21 cellular contexts compared by ENCODE assay signal in genomic region chr15:63538876-63539275, GRCh38. TPM values are rescaled to one million over a fixed set of nuclear protein-coding genes. Genes with fewer than 3 reads are reported as not detected.
A peak's percentile ranks its signal among the peaks of the same experiment; 100 is the strongest.
DNase-seq lines count a peak whose midpoint lies in the region; ATAC-seq and TF ChIP-seq lines count a peak whose summit lies in the region.
"Had no signal": no experiment of that assay in that cellular context is flagged by ENCODE, and none has a peak within 500 bp of the region (broad histone marks: within the 10 kb centered on the region; RNA-seq: fewer than 3 reads in every experiment).

No MANE protein-coding gene starts in this region.

- no peak overlapping the region for H3K9ac ChIP-seq in endodermal cell (ENCODE audit: extremely low read depth, low read length, poor library complexity, severe bottlenecking)

- H3K27ac ChIP-seq in endodermal cell (ENCODE audit: low read depth, low read length) = no peak overlapping the region
- no peak overlapping the region for H3K27ac ChIP-seq in right lobe of liver
- peak overlapping the region; percentile 36 to 64 (median 62) for H3K27ac ChIP-seq in transverse colon
- H3K27ac ChIP-seq in esophagus muscularis mucosa (replicated peaks in 1 of 4) = no peak overlapping the region

- H3K36me3 ChIP-seq in endodermal cell (ENCODE audit: control insufficient read depth, insufficient read depth, low read length) (peaks cover 35% of the 10 kb centered on the region), right lobe of liver (no peaks in the 10 kb centered on the region), transverse colon (peaks cover 0 to 9% (median 0%) of the 10 kb centered on the region in 4 donors), esophagus muscularis mucosa (peaks cover 0 to 26% (median 6%) of the 10 kb centered on the region in 4 donors)

- H3K27me3 ChIP-seq in endodermal cell (ENCODE audit: control insufficient read depth, insufficient read depth, low read length, poor library complexity, severe bottlenecking) = no peaks in the 10 kb centered on the region
- no peaks in the 10 kb centered on the region for H3K27me3 ChIP-seq in right lobe of liver
- H3K27me3 ChIP-seq in transverse colon = no peaks in the 10 kb centered on the region
- H3K27me3 ChIP-seq in esophagus muscularis mucosa = no peaks in the 10 kb centered on the region
- H3K27me3 ChIP-seq: BE2C had no signal

- peaks cover 9% of the 10 kb centered on the region for H3K4me1 ChIP-seq in endodermal cell (ENCODE audit: control insufficient read depth, insufficient read depth, low read length)
- H3K4me1 ChIP-seq in right lobe of liver = peaks cover 0 to 16% (median 4%) of the 10 kb centered on the region in 4 donors
- H3K4me1 ChIP-seq in transverse colon = peaks cover 5 to 83% (median 34%) of the 10 kb centered on the region in 4 donors
- H3K4me1 ChIP-seq in esophagus muscularis mucosa = peaks cover 4 to 26% (median 15%) of the 10 kb centered on the region in 4 donors

- H3K4me3 ChIP-seq in endodermal cell (ENCODE audit: low read length) (no peak overlapping the region), right lobe of liver (no peak overlapping the region), transverse colon (peak overlapping the region in 1 of 4 donors; percentile 3), esophagus muscularis mucosa (no peak overlapping the region)

- no peak for DNase-seq in activated T-cell treated with anti-CD3 and anti-CD28 coated beads, Interleukin-2, amount 50 U/mL, for 24 hours
- no peak for DNase-seq in activated T-cell treated with anti-CD3 and anti-CD28 coated beads, Interleukin-2, amount 50 U/mL, for 72 hours
- DNase-seq in endodermal cell (no peak), right lobe of liver (no peak), transverse colon (no peak), NCI-H2081 (lab: John Stamatoyannopoulos, UW) (no peak), kidney tubule cell (ENCODE audit: low spot score) (no peak), esophagus muscularis mucosa (ENCODE audit: extremely low spot score) (no peak)
- DNase-seq: 8988T; CD4-positive, CD25-positive, alpha-beta regulatory T cell; DMS153; GDM1; NCI-H1417 treated with DMSO at 0.1 percent for 48 hours; NCI-H187 treated with DMSO at 0.1 percent for 48 hours; NCI-H226; NCI-H524; SHP77 treated with DMSO at 0.1 percent for 48 hours had no signal

- TF ChIP-seq POLR2A in right lobe of liver (IDR thresholded peaks at IDR 0.05) = no peak
- TF ChIP-seq POLR2A in transverse colon (IDR thresholded peaks at IDR 0.05) = no peak
- TF ChIP-seq POLR2A in esophagus muscularis mucosa (IDR thresholded peaks at IDR 0.05; ENCODE audit: low read depth) = no peak

- 90% methylated on average over 2 of the region's 3 CpGs; no CpG with 5 or more reads in 1 of the 2 experiments for WGBS in endodermal cell (ENCODE audit: insufficient coverage in 1 of 2, insufficient read length in 1 of 2), 2 experiments
- 32% methylated on average over 3 of the region's 3 CpGs for WGBS in right lobe of liver (ENCODE audit: insufficient coverage, low coverage, low lambda C conversion rate, missing lambda C conversion rate)
- WGBS in transverse colon (ENCODE audit: low coverage in 1 of 2), 2 donors = 60 to 63% methylated on average over 3 of the region's 3 CpGs
- WGBS in esophagus muscularis mucosa = 95% methylated on average over 3 of the region's 3 CpGs

- intact Hi-C loops in right lobe of liver (cut with DNase I) = no loop called here
- intact Hi-C loops in transverse colon (cut with DNase I; ENCODE audit: low total_unique reads) = no loop called here
- intact Hi-C loops in esophagus muscularis mucosa (cut with DNase I) = no loop called here

- peak overlapping the region; percentile 26 for H3K27ac Mint-ChIP-seq in activated T-cell treated with anti-CD3 and anti-CD28 coated beads, Interleukin-2, amount 50 U/mL, for 24 hours
- no peak overlapping the region for H3K27ac Mint-ChIP-seq in activated T-cell treated with anti-CD3 and anti-CD28 coated beads, Interleukin-2, amount 50 U/mL, for 72 hours
- H3K27ac Mint-ChIP-seq in endodermal cell = peak overlapping the region; percentile 31

- no peak for TF ChIP-seq EP300 in transverse colon (IDR thresholded peaks at IDR 0.05; ENCODE audit: low read depth)
- no peak for TF ChIP-seq EP300 in esophagus muscularis mucosa (IDR thresholded peaks at IDR 0.05)

- H3K9me3 Mint-ChIP-seq in activated T-cell treated with anti-CD3 and anti-CD28 coated beads, Interleukin-2, amount 50 U/mL, for 24 hours = no peaks in the 10 kb centered on the region
- no peaks in the 10 kb centered on the region for H3K9me3 Mint-ChIP-seq in activated T-cell treated with anti-CD3 and anti-CD28 coated beads, Interleukin-2, amount 50 U/mL, for 72 hours
- H3K9me3 Mint-ChIP-seq in endodermal cell = no peaks in the 10 kb centered on the region
- H3K9me3 Mint-ChIP-seq: CD4-positive, CD25-positive, alpha-beta regulatory T cell had no signal

- H3K4me1 Mint-ChIP-seq in activated T-cell treated with anti-CD3 and anti-CD28 coated beads, Interleukin-2, amount 50 U/mL, for 24 hours (ENCODE audit: low read depth) = peaks cover 69% of the 10 kb centered on the region
- peaks cover 39% of the 10 kb centered on the region for H3K4me1 Mint-ChIP-seq in activated T-cell treated with anti-CD3 and anti-CD28 coated beads, Interleukin-2, amount 50 U/mL, for 72 hours (ENCODE audit: low read depth)
- peaks cover 55% of the 10 kb centered on the region for H3K4me1 Mint-ChIP-seq in endodermal cell

- ATAC-seq in activated T-cell treated with anti-CD3 and anti-CD28 coated beads, Interleukin-2, amount 50 U/mL, for 72 hours (replicated peaks in 1 of 2) = no peak
- ATAC-seq in right lobe of liver = peak; percentile 29 to 73 (median 42)

- no peak overlapping the region for H3K4me3 Mint-ChIP-seq in activated T-cell treated with anti-CD3 and anti-CD28 coated beads, Interleukin-2, amount 50 U/mL, for 24 hours
- H3K4me3 Mint-ChIP-seq in activated T-cell treated with anti-CD3 and anti-CD28 coated beads, Interleukin-2, amount 50 U/mL, for 72 hours = no peak overlapping the region
- no peak overlapping the region for H3K4me3 Mint-ChIP-seq in endodermal cell
- H3K4me3 Mint-ChIP-seq: CD4-positive, CD25-positive, alpha-beta regulatory T cell had no signal

- H3K9me3 ChIP-seq in endodermal cell (ENCODE audit: control insufficient read depth, low read length) (no peaks in the 10 kb centered on the region), right lobe of liver (no peaks in the 10 kb centered on the region), transverse colon (no peaks in the 10 kb centered on the region), esophagus muscularis mucosa (no peaks in the 10 kb centered on the region)
- H3K9me3 ChIP-seq: BE2C had no signal

- no peaks in the 10 kb centered on the region for H3K27me3 Mint-ChIP-seq in activated T-cell treated with anti-CD3 and anti-CD28 coated beads, Interleukin-2, amount 50 U/mL, for 24 hours
- no peaks in the 10 kb centered on the region for H3K27me3 Mint-ChIP-seq in activated T-cell treated with anti-CD3 and anti-CD28 coated beads, Interleukin-2, amount 50 U/mL, for 72 hours (ENCODE audit: low read depth)
- no peaks in the 10 kb centered on the region for H3K27me3 Mint-ChIP-seq in endodermal cell (ENCODE audit: insufficient read depth)
- H3K27me3 Mint-ChIP-seq: CD4-positive, CD25-positive, alpha-beta regulatory T cell had no signal

- peaks cover 78% of the 10 kb centered on the region for H3K36me3 Mint-ChIP-seq in activated T-cell treated with anti-CD3 and anti-CD28 coated beads, Interleukin-2, amount 50 U/mL, for 24 hours (ENCODE audit: low read depth)
- H3K36me3 Mint-ChIP-seq in activated T-cell treated with anti-CD3 and anti-CD28 coated beads, Interleukin-2, amount 50 U/mL, for 72 hours (ENCODE audit: insufficient read depth in 2 of 2) = peaks cover 2 to 23% of the 10 kb centered on the region in 2 donors
- H3K36me3 Mint-ChIP-seq in endodermal cell (ENCODE audit: low read depth) = peaks cover 12% of the 10 kb centered on the region

- TF ChIP-seq CTCF in endodermal cell (conservative IDR thresholded peaks at IDR 0.05) (no peak), right lobe of liver (IDR thresholded peaks at IDR 0.05) (no peak), transverse colon (IDR thresholded peaks at IDR 0.05) (no peak), esophagus muscularis mucosa (IDR thresholded peaks at IDR 0.05) (no peak)

- in situ Hi-C loops in transverse colon (cut with MboI; ENCODE audit: low pct_ligation_motif_present in 1 of 4, low pct_unique_long_range_greater_than_20kb in 1 of 4, low sequenced_read_pairs in 3 of 4) = no loop called here

RNA-seq across cellular contexts. Expression of gene USP3, which starts 34.5 kb away (rescaled TPM):
- 10 to 100 TPM; 66.5 to 78.0 TPM for total RNA-seq in activated T-cell treated with anti-CD3 and anti-CD28 coated beads, Interleukin-2, amount 50 U/mL, for 72 hours
- total RNA-seq in endodermal cell (10 to 100 TPM; 51.5 to 52.5 TPM), right lobe of liver (10 to 100 TPM; 21.9 to 33.8 (median 24.8) TPM), transverse colon (10 to 100 TPM; 56.1 to 93.0 (median 73.7) TPM), esophagus muscularis mucosa (10 to 100 TPM; 40.1 to 46.5 (median 41.3) TPM)
- 64.2 TPM for polyA plus RNA-seq in endodermal cell (2013, experiment 1 of 2)
- polyA plus RNA-seq in endodermal cell (2013, experiment 2 of 2) = 62.6 TPM

RNA-seq across cellular contexts. Expression of gene FBXL22, which starts 58.3 kb away (rescaled TPM):
- total RNA-seq in activated T-cell treated with anti-CD3 and anti-CD28 coated beads, Interleukin-2, amount 50 U/mL, for 72 hours = 1 to 10 TPM in 1 of 2 donors, under 1 TPM in 1; 0.79 to 1.3 TPM
- total RNA-seq in endodermal cell (under 1 TPM; 0.29 to 0.90 TPM), right lobe of liver (under 1 TPM in 4 of 6 experiments, not detected in 2; 0.26 to 0.56 (median 0.44) TPM), transverse colon (10 to 100 TPM in 1 of 4 donors, 1 to 10 TPM in 3; 3.0 to 28.1 (median 7.8) TPM), esophagus muscularis mucosa (10 to 100 TPM; 14.4 to 81.6 (median 46.3) TPM)
- 0.46 TPM for polyA plus RNA-seq in endodermal cell (2013, experiment 1 of 2)
- polyA plus RNA-seq in endodermal cell (2013, experiment 2 of 2) = 0.58 TPM
- total RNA-seq: Daoy, H4, M059J had no signal

Comparison
In these comparisons a context has a peak if more than half of its experiments do, and no peak if none do; other contexts are left out.
1. ATAC-seq: peak in right lobe of liver (4 of 4); none in activated T-cell treated with anti-CD3 and anti-CD28 coated beads, Interleukin-2, amount 50 U/mL, for 72 hours (0 of 2).
2. H3K27ac ChIP-seq: peak in transverse colon (4 of 4); none in endodermal cell (single experiment), right lobe of liver (0 of 3) and esophagus muscularis mucosa (0 of 4).